ENCODE assay signal across 16 cellular contexts in genomic region chr1:172566196-172566997, GRCh38. TPM values are rescaled to one million over a fixed set of nuclear protein-coding genes. Genes with fewer than 3 reads are reported as not detected.
A peak's percentile ranks its signal among the peaks of the same experiment; 100 is the strongest.
DNase-seq lines count a peak whose midpoint lies in the region; ATAC-seq and TF ChIP-seq lines count a peak whose summit lies in the region.
"Had no signal": no experiment of that assay in that cellular context is flagged by ENCODE, and none has a peak within 500 bp of the region (broad histone marks: within the 10 kb centered on the region; RNA-seq: fewer than 3 reads in every experiment).

No MANE protein-coding gene starts in this region.

- H3K27me3 Mint-ChIP-seq in IgD-negative memory B cell (no peaks in the 10 kb centered on the region), natural killer cell (ENCODE audit: low read depth in 2 of 2) (no peaks in the 10 kb centered on the region)
- H3K27me3 Mint-ChIP-seq in activated naive CD8-positive, alpha-beta T cell = no peaks in the 10 kb centered on the region

- H3K4me1 Mint-ChIP-seq in IgD-negative memory B cell = peaks cover 2 to 7% (median 2%) of the 10 kb centered on the region in 3 donors
- peaks cover 5% of the 10 kb centered on the region for H3K4me1 Mint-ChIP-seq in activated naive CD8-positive, alpha-beta T cell (ENCODE audit: low read depth)
- peaks cover 18 to 30% of the 10 kb centered on the region in 2 donors for H3K4me1 Mint-ChIP-seq in natural killer cell

- peaks cover 36% of the 10 kb centered on the region for H3K36me3 Mint-ChIP-seq in IgD-negative memory B cell
- H3K36me3 Mint-ChIP-seq in activated naive CD8-positive, alpha-beta T cell = peaks cover 25% of the 10 kb centered on the region
- H3K36me3 Mint-ChIP-seq in natural killer cell = peaks cover 17% of the 10 kb centered on the region

- no peak for TF ChIP-seq CTCF in natural killer cell (IDR thresholded peaks at IDR 0.05)

- DNase-seq in NCI-H526 (lab: John Stamatoyannopoulos, UW) (peak; percentile 24 to 27), NCI-H526 treated with DMSO at 0.1 percent for 48 hours (lab: John Stamatoyannopoulos, UW) (no peak), natural killer cell (no peak), NCI-H345 treated with DMSO at 0.1 percent for 48 hours (lab: John Stamatoyannopoulos, UW; ENCODE audit: unreplicated experiment) (no peak)
- DNase-seq: activated effector memory CD4-positive, alpha-beta T cell treated with anti-CD3 and anti-CD28 coated beads, Interleukin-2, amount 50 U/mL, for 16 hours; body of pancreas; GDM1; NCI-H1417; NCI-H2107; PC-3; SHP77 treated with DMSO at 0.1 percent for 48 hours; T-helper 1 cell had no signal

- H3K9me3 Mint-ChIP-seq in IgD-negative memory B cell (peaks cover 1 to 13% (median 4%) of the 10 kb centered on the region in 3 donors), natural killer cell (peaks cover 0 to 4% of the 10 kb centered on the region in 2 donors)
- peaks cover 5% of the 10 kb centered on the region for H3K9me3 Mint-ChIP-seq in activated naive CD8-positive, alpha-beta T cell (ENCODE audit: low read depth)

- no peak for ATAC-seq in natural killer cell
- ATAC-seq in HG02642 (IDR thresholded peaks at IDR 0.05; ENCODE audit: poor library complexity, unreplicated experiment) = no peak
- ATAC-seq in HG02798 (IDR thresholded peaks at IDR 0.05; ENCODE audit: poor library complexity, unreplicated experiment) = no peak
- ATAC-seq: body of pancreas, PC-3 had no signal

- H3K4me3 Mint-ChIP-seq in IgD-negative memory B cell (no peak overlapping the region), natural killer cell (no peak overlapping the region)
- H3K4me3 Mint-ChIP-seq in activated naive CD8-positive, alpha-beta T cell = no peak overlapping the region

- peak overlapping the region in 2 of 3 donors; percentile 6 to 36 for H3K27ac Mint-ChIP-seq in IgD-negative memory B cell
- peak overlapping the region; percentile 69 for H3K27ac Mint-ChIP-seq in activated naive CD8-positive, alpha-beta T cell
- peak overlapping the region; percentile 2 to 37 for H3K27ac Mint-ChIP-seq in natural killer cell

- intact Hi-C loops in natural killer cell (cut with micrococcal nuclease) = no loop called here

RNA-seq across cellular contexts. Expression of gene SUCO, which starts 33.4 kb away (rescaled TPM):
- polyA plus RNA-seq in IgD-negative memory B cell = 13.3 TPM
- total RNA-seq in natural killer cell = 10 to 100 TPM; 86.0 to 97.5 (median 96.0) TPM

Comparison
In these comparisons a context has a peak if more than half of its experiments do, and no peak if none do; other contexts are left out.
1. DNase-seq: peak in NCI-H526 (2 of 2); none in NCI-H526 treated with DMSO at 0.1 percent for 48 hours (single experiment), natural killer cell (single experiment) and NCI-H345 treated with DMSO at 0.1 percent for 48 hours (single experiment).
2. Peak in every context shown above with its lines, with median percentiles within 50 percentile points of each other: H3K27ac Mint-ChIP-seq.